In the genomic region with DNA sequence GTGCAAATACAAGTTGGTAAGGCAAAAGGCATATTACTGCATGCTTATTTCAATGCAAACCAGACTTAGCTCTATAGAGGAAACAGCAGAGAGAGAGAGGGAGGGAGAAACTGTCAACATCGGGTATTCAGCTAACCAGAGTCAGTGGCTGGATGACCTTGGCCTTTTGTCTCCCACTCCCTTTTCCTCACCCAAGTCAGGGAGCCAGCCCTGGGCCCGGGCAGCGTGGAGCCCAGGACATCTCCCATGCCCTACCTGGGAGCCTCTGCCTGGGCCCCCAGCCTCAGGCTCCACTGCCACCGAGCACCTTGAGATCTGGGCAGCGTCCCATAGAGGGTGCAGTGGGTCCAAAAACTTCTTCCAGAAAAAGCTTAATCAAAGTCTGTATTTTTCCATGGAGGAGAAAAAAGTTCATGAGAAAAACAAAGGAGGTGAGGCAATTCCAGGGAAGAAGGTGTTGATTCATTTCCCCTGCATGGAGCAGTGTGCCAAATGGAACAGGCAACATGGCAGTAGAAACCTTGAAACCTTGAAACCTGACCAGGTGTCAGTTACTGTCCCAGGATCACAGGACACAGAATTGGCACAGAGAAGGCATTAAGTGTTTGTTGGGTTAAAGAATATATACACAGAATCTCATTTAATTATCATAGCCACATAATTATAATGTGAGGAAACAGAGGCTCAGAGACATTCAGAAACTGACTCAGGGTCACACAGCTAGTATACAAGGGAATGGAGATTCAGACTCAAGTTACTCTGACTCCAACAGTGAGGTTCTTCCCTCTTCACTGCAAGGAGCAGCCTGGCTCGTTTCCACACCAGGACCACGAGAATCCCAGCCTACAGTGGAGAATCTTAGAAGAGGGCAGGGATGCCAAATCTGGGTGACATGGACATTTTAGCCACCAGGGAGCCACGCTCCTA, we compare ENCODE assay signal across 16 cellular contexts. TPM values are rescaled to one million over a fixed set of nuclear protein-coding genes. Genes with fewer than 3 reads are reported as not detected.
A peak's percentile ranks its signal among the peaks of the same experiment; 100 is the strongest.
DNase-seq lines count a peak whose midpoint lies in the region; ATAC-seq, FAIRE-seq and TF ChIP-seq lines count a peak whose summit lies in the region.
"Had no signal": no experiment of that assay in that cellular context is flagged by ENCODE, and none has a peak within 500 bp of the region (broad histone marks: within the 10 kb centered on the region; RNA-seq: fewer than 3 reads in every experiment).

No MANE protein-coding gene starts in this region.

- H3K4me3 ChIP-seq in OCI-LY7 (ENCODE audit: low read depth, low read length, poor library complexity, severe bottlenecking) (no peak overlapping the region), H1 (ENCODE audit: extremely low read depth in 1 of 4, insufficient read depth in 2 of 4, low read depth in 3 of 4, low read length in 4 of 4) (no peak overlapping the region), neural progenitor cell (no peak overlapping the region)
- H3K4me3 ChIP-seq: coronary artery had no signal

- no peaks in the 10 kb centered on the region for H3K9me2 ChIP-seq in OCI-LY7 (ENCODE audit: insufficient read depth, low read length)

- H3K9me3 ChIP-seq in OCI-LY7 (ENCODE audit: low read length) (no peaks in the 10 kb centered on the region), H1 (ENCODE audit: insufficient read depth in 2 of 2, low read depth in 1 of 2, low read length in 1 of 2) (no peaks in the 10 kb centered on the region), neural progenitor cell (ENCODE audit: low read depth) (no peaks in the 10 kb centered on the region)

- 0 out of 2 replicates have a peak overlapping the region, but pooled peaks have one; percentile 72 for H2BK15ac ChIP-seq in H1 (ENCODE audit: low read length)

- no peak overlapping the region for H3K27ac Mint-ChIP-seq in neural progenitor cell
- H3K27ac Mint-ChIP-seq in activated T-cell treated with anti-CD3 and anti-CD28 coated beads, Interleukin-2, amount 50 U/mL, for 24 hours: no peak overlapping the region
- H3K27ac Mint-ChIP-seq: naive thymus-derived CD8-positive, alpha-beta T cell had no signal

- peaks cover 2% of the 10 kb centered on the region for H3K27me3 Mint-ChIP-seq in neural progenitor cell (ENCODE audit: insufficient read depth, low read depth)
- H3K27me3 Mint-ChIP-seq in activated T-cell treated with anti-CD3 and anti-CD28 coated beads, Interleukin-2, amount 50 U/mL, for 24 hours: peaks cover 2% of the 10 kb centered on the region
- H3K27me3 Mint-ChIP-seq: naive thymus-derived CD8-positive, alpha-beta T cell had no signal

- H3K36me3 Mint-ChIP-seq in neural progenitor cell: no peaks in the 10 kb centered on the region
- no peaks in the 10 kb centered on the region for H3K36me3 Mint-ChIP-seq in activated T-cell treated with anti-CD3 and anti-CD28 coated beads, Interleukin-2, amount 50 U/mL, for 24 hours (ENCODE audit: low read depth)
- H3K36me3 Mint-ChIP-seq: naive thymus-derived CD8-positive, alpha-beta T cell had no signal

- peak; percentile 56 for TF ChIP-seq CTCF in OCI-LY7 (conservative IDR thresholded peaks at IDR 0.05; ENCODE audit: low read length)
- TF ChIP-seq CTCF in H1 (IDR thresholded peaks at IDR 0.05; ENCODE audit: control extremely low read depth in 1 of 3, insufficient read depth in 1 of 3, low read depth in 1 of 3, low read length in 3 of 3): peak; percentile 6 to 35 (median 9)
- peak; percentile 5 for TF ChIP-seq CTCF in neural progenitor cell (IDR thresholded peaks at IDR 0.05)

- no peak for TF ChIP-seq POLR2A in H1 (IDR thresholded peaks at IDR 0.05; ENCODE audit: control extremely low read depth in 1 of 2, low read depth in 2 of 2, low read length in 2 of 2)

- no peaks in the 10 kb centered on the region for H3K27me3 ChIP-seq in H1 (replicated peaks in 1 of 4; ENCODE audit: control insufficient read depth in 3 of 4, extremely low read depth in 1 of 4, insufficient read depth in 3 of 4, low read length in 3 of 4)
- no peaks in the 10 kb centered on the region for H3K27me3 ChIP-seq in neural progenitor cell

- no peaks in the 10 kb centered on the region for H3F3A ChIP-seq in neural progenitor cell (ENCODE audit: low read depth)

- no peaks in the 10 kb centered on the region for H3K4me1 Mint-ChIP-seq in neural progenitor cell
- H3K4me1 Mint-ChIP-seq in activated T-cell treated with anti-CD3 and anti-CD28 coated beads, Interleukin-2, amount 50 U/mL, for 24 hours (ENCODE audit: low read depth): peaks cover 4% of the 10 kb centered on the region

- ATAC-seq in HG03571 (IDR thresholded peaks at IDR 0.05; ENCODE audit: unreplicated experiment): no peak
- ATAC-seq: naive thymus-derived CD8-positive, alpha-beta T cell had no signal

- H3K23me2 ChIP-seq in H1 (ENCODE audit: low read depth, low read length): no peaks in the 10 kb centered on the region

- DNase-seq in GF-D8 (lab: John Stamatoyannopoulos, UW) (peak; percentile 2), OCI-LY7 (ENCODE audit: low spot score) (no peak), H1 (ENCODE audit: low read depth in 1 of 2, low spot score in 2 of 2) (no peak), neural progenitor cell (ENCODE audit: low spot score) (no peak), NCI-H510A treated with DMSO at 0.1 percent for 48 hours (lab: John Stamatoyannopoulos, UW) (no peak), NCI-H524 treated with DMSO at 0.1 percent for 48 hours (lab: John Stamatoyannopoulos, UW) (no peak)
- no peak for DNase-seq in activated T-cell treated with anti-CD3 and anti-CD28 coated beads, Interleukin-2, amount 50 U/mL, for 24 hours
- DNase-seq: anterior cingulate cortex; KG1; naive thymus-derived CD8-positive, alpha-beta T cell; NCI-H1694; OCI-M1; SW 1271 had no signal

- no peak overlapping the region for H2BK12ac ChIP-seq in H1 (ENCODE audit: low read depth, low read length)

- no peak overlapping the region for H3K4ac ChIP-seq in H1 (replicated peaks; ENCODE audit: insufficient read length, low read depth, low read length)

- H4K5ac ChIP-seq in H1 (ENCODE audit: insufficient read length, low read depth, low read length): no peak overlapping the region

- no peak overlapping the region for H2AK5ac ChIP-seq in H1 (ENCODE audit: low read depth, low read length)

- CTCF ChIA-PET in OCI-LY7 (lab: Charles Lee; ENCODE audit: unreplicated experiment) (no interaction called here), H1 (lab: Charles Lee; ENCODE audit: partially characterized antibody) (interaction anchor here (1.2 to 1.4 kb wide), 3 partner anchors 8 to 34 kb away, joined by 3 to 5 read pairs (median 3); no protein-coding TSS in a partner anchor)

- H3K4me1 ChIP-seq in OCI-LY7 (ENCODE audit: insufficient read depth, low read length, poor library complexity, severe bottlenecking) (no peaks in the 10 kb centered on the region), H1 (replicated peaks in 1 of 4; ENCODE audit: control insufficient read depth in 3 of 4, insufficient read depth in 4 of 4, low read length in 3 of 4) (no peaks in the 10 kb centered on the region), neural progenitor cell (no peaks in the 10 kb centered on the region)

- no peak for TF ChIP-seq EP300 in H1 (IDR thresholded peaks at IDR 0.05; ENCODE audit: borderline replicate concordance in 1 of 2, low read depth in 2 of 2, low read length in 2 of 2)

- H4K91ac ChIP-seq in H1 (replicated peaks; ENCODE audit: insufficient read length, low read length): no peak overlapping the region

- H3K27ac ChIP-seq in OCI-LY7 (ENCODE audit: low read depth, low read length, poor library complexity, severe bottlenecking): no peak overlapping the region
- no peak overlapping the region for H3K27ac ChIP-seq in H1 (ENCODE audit: low read depth, low read length)
- H3K27ac ChIP-seq in neural progenitor cell: no peak overlapping the region
- H3K27ac ChIP-seq: coronary artery had no signal

- H3K14ac ChIP-seq in H1 (ENCODE audit: insufficient read length): no peak overlapping the region

- no peaks in the 10 kb centered on the region for H3K9me3 Mint-ChIP-seq in neural progenitor cell
- H3K9me3 Mint-ChIP-seq in activated T-cell treated with anti-CD3 and anti-CD28 coated beads, Interleukin-2, amount 50 U/mL, for 24 hours: no peaks in the 10 kb centered on the region
- H3K9me3 Mint-ChIP-seq: naive thymus-derived CD8-positive, alpha-beta T cell had no signal

- H4K20me1 ChIP-seq in OCI-LY7 (ENCODE audit: insufficient read depth, low read length) (no peaks in the 10 kb centered on the region), H1 (replicated peaks in 1 of 2; ENCODE audit: control insufficient read depth in 1 of 2, insufficient read depth in 2 of 2, low read length in 2 of 2) (no peaks in the 10 kb centered on the region), neural progenitor cell (ENCODE audit: low read depth) (no peaks in the 10 kb centered on the region)

- 91% methylated on average over 8 of the region's 8 CpGs; no CpG with 5 or more reads in 1 of the 2 experiments for WGBS in H1 (ENCODE audit: extremely low coverage in 1 of 2, insufficient coverage in 1 of 2, insufficient read length in 1 of 2, insufficient replicate concordance in 2 of 2, low coverage in 1 of 2, low lambda C conversion rate in 2 of 2, missing lambda C conversion rate in 1 of 2), 2 experiments

- no peak overlapping the region for H3K56ac ChIP-seq in H1 (replicated peaks; ENCODE audit: insufficient read length, low read depth, low read length)

- no peak overlapping the region for H3K23ac ChIP-seq in H1 (ENCODE audit: insufficient read length)

- intact Hi-C loops in OCI-LY7 (cut with micrococcal nuclease; ENCODE audit: unreplicated experiment): no loop called here

- H3K36me3 ChIP-seq in OCI-LY7 (ENCODE audit: insufficient read depth, low read length) (no peaks in the 10 kb centered on the region), H1 (ENCODE audit: control insufficient read depth in 2 of 4, insufficient read depth in 4 of 4, low read length in 3 of 4) (no peaks in the 10 kb centered on the region), neural progenitor cell (no peaks in the 10 kb centered on the region)

- H3K18ac ChIP-seq in H1 (ENCODE audit: extremely low read depth, low read length): peak overlapping the region; percentile 32; the same call in 1 of the 2 replicates

- no peak overlapping the region for H2BK5ac ChIP-seq in H1 (ENCODE audit: low read depth, low read length)

- H3K9ac ChIP-seq in H1 (replicated peaks in 1 of 4; ENCODE audit: extremely low read depth in 1 of 4, low read depth in 3 of 4, low read length in 3 of 4): no peak overlapping the region
- H3K9ac ChIP-seq in neural progenitor cell: no peak overlapping the region

- H2BK120ac ChIP-seq in H1 (replicated peaks; ENCODE audit: low read depth, low read length): no peak overlapping the region

- H2BK20ac ChIP-seq in H1 (ENCODE audit: low read length): no peak overlapping the region

- POLR2A ChIA-PET in OCI-LY7 (lab: Charles Lee) (interaction anchor here (0.7 to 1.3 kb wide), 3 partner anchors 55 to 474 kb away, joined by 3 to 4 read pairs (median 3); no protein-coding TSS in a partner anchor), H1 (lab: Charles Lee; ENCODE audit: partially characterized antibody) (no interaction called here)

- FAIRE-seq in H1 (lab: Jason Lieb, UNC): no peak

- H2AFZ ChIP-seq in OCI-LY7 (ENCODE audit: low read length) (peak overlapping the region; percentile 2; the same call in 1 of the 2 replicates), H1 (ENCODE audit: low read length) (peak overlapping the region; percentile 58; the same call in 1 of the 2 replicates), neural progenitor cell (replicated peaks) (no peak overlapping the region)

- H4K8ac ChIP-seq in H1 (ENCODE audit: extremely low read depth, insufficient read depth, low read length): no peak overlapping the region

- no TSS peak for BruUV-seq in OCI-LY7 (replicated peaks; lab: Mats Ljungman, UMichigan)

- TF ChIP-seq RAD21 in H1 (IDR thresholded peaks at IDR 0.05 in 1 of 2, conservative IDR thresholded peaks at IDR 0.05 in 1 of 2; ENCODE audit: low read depth in 2 of 2, low read length in 2 of 2): peak; percentile 41 to 49; a peak in 3 of 4 replicates

- H3K79me1 ChIP-seq in H1 (ENCODE audit: low read depth, low read length): no peaks in the 10 kb centered on the region

- no peak overlapping the region for H3K4me3 Mint-ChIP-seq in neural progenitor cell
- no peak overlapping the region for H3K4me3 Mint-ChIP-seq in activated T-cell treated with anti-CD3 and anti-CD28 coated beads, Interleukin-2, amount 50 U/mL, for 24 hours
- H3K4me3 Mint-ChIP-seq: naive thymus-derived CD8-positive, alpha-beta T cell had no signal

- H3K79me2 ChIP-seq in OCI-LY7 (ENCODE audit: insufficient read depth, low read depth, low read length): no peaks in the 10 kb centered on the region
- no peaks in the 10 kb centered on the region for H3K79me2 ChIP-seq in H1 (ENCODE audit: control insufficient read depth in 1 of 2, insufficient read depth in 2 of 2, low read length in 2 of 2)
- H3K79me2 ChIP-seq in neural progenitor cell (ENCODE audit: low read depth): no peaks in the 10 kb centered on the region

- H3K4me2 ChIP-seq in OCI-LY7 (ENCODE audit: low read length) (no peak overlapping the region), H1 (ENCODE audit: insufficient read depth in 1 of 2, low read depth in 2 of 2, low read length in 2 of 2) (no peak overlapping the region; a peak in 1 of 4 replicates), neural progenitor cell (no peak overlapping the region)

RNA-seq across cellular contexts. Expression of a gene that starts 5.8 kb away (rescaled TPM):
- 78.8 and 100.0 TPM in 2 replicates for total RNA-seq in OCI-LY7 (2014; rRNA removed; shearing (Covaris generic))
- total RNA-seq in OCI-LY7 (2022) (71.1 and 72.4 TPM in 2 replicates), neural progenitor cell (ENCODE audit: low replicate concordance) (67.7 and 91.7 TPM in 2 replicates)
- 63.7 and 65.2 TPM in 2 replicates for total RNA-seq in H1 (2021; fragmentation: NEBNext Ultra II Directional; extraction: Animal tissue kit (Norgen Biotek cat#: 25700))
- 19.8 and 28.9 TPM in 2 replicates for polyA plus RNA-seq in H1 (2011; rRNA removed)
- 39.3 TPM for polyA plus RNA-seq in H1 (2011; cell fraction: cytosol; rRNA removed)
- polyA plus RNA-seq in H1 (2011; cell fraction: nucleus; rRNA removed): 21.7 TPM
- 32.7 to 46.6 TPM (median 37.7 TPM) in 4 replicates for polyA plus RNA-seq in H1 (2012, experiment 1 of 2)
- polyA plus RNA-seq in H1 (2012, experiment 2 of 2): 4.5 TPM
- polyA plus RNA-seq in H1 (2013, experiment 1 of 2): 39.2 TPM
- polyA plus RNA-seq in H1 (2013, experiment 2 of 2): 37.6 TPM
- polyA minus RNA-seq in H1 (2011; rRNA and poly(A)+ RNA removed): 100 and 135 TPM in 2 replicates
- 39.9 TPM for polyA minus RNA-seq in H1 (2011; cell fraction: cytosol; rRNA and poly(A)+ RNA removed)
- 31.0 TPM for polyA minus RNA-seq in H1 (2011; cell fraction: nucleus; rRNA and poly(A)+ RNA removed)

RNA-seq across cellular contexts. Expression of a gene that starts 9.9 kb away (rescaled TPM):
- total RNA-seq in OCI-LY7 (2014; rRNA removed; shearing (Covaris generic)): not detected in 2 replicates
- total RNA-seq in OCI-LY7 (2022) (not detected in 2 replicates), neural progenitor cell (ENCODE audit: low replicate concordance) (not detected in 2 replicates)
- not detected in 2 replicates for total RNA-seq in H1 (2021; fragmentation: NEBNext Ultra II Directional; extraction: Animal tissue kit (Norgen Biotek cat#: 25700))
- polyA plus RNA-seq in H1 (2011; rRNA removed): not detected in 2 replicates
- polyA plus RNA-seq in H1 (2011; cell fraction: cytosol; rRNA removed): not detected
- not detected for polyA plus RNA-seq in H1 (2011; cell fraction: nucleus; rRNA removed)
- polyA plus RNA-seq in H1 (2012, experiment 1 of 2): not detected in 4 replicates
- not detected for polyA plus RNA-seq in H1 (2012, experiment 2 of 2)
- polyA plus RNA-seq in H1 (2013, experiment 1 of 2): not detected
- not detected for polyA plus RNA-seq in H1 (2013, experiment 2 of 2)
- polyA minus RNA-seq in H1 (2011; rRNA and poly(A)+ RNA removed): not detected in 2 replicates
- not detected for polyA minus RNA-seq in H1 (2011; cell fraction: cytosol; rRNA and poly(A)+ RNA removed)
- not detected for polyA minus RNA-seq in H1 (2011; cell fraction: nucleus; rRNA and poly(A)+ RNA removed)
- total RNA-seq: naive thymus-derived CD8-positive, alpha-beta T cell; NCI-H460 had no signal
- polyA plus RNA-seq: naive thymus-derived CD8-positive, alpha-beta T cell had no signal

Comparison
In these comparisons a context has a peak if more than half of its experiments do, and no peak if none do; other contexts are left out.
1. CTCF ChIP-seq: peak in every context shown above with its lines; median percentile 56 in OCI-LY7; 9 in H1; 5 in neural progenitor cell.